ENCODE assay signal across 9 cellular contexts in genomic region chr4:25030283-25031076, GRCh38. TPM values are rescaled to one million over a fixed set of nuclear protein-coding genes. Genes with fewer than 3 reads are reported as not detected.
A peak's percentile ranks its signal among the peaks of the same experiment; 100 is the strongest.
DNase-seq lines count a peak whose midpoint lies in the region; FAIRE-seq and TF ChIP-seq lines count a peak whose summit lies in the region.
"Had no signal": no experiment of that assay in that cellular context is flagged by ENCODE, and none has a peak within 500 bp of the region (broad histone marks: within the 10 kb centered on the region; RNA-seq: fewer than 3 reads in every experiment).

TSS of gene LGI2 (minus strand) at chr4:25030946. CDS start at chr4:25030693, 253 bp downstream.

- H3K27me3 ChIP-seq in esophagus (ENCODE audit: control insufficient read depth in 1 of 2, insufficient read depth in 2 of 2, low read length in 2 of 2): peaks cover 0 to 4% of the 10 kb centered on the region in 2 donors
- peaks cover 13% of the 10 kb centered on the region for H3K27me3 ChIP-seq in muscle layer of duodenum (ENCODE audit: low read depth, low read length)

- H3K9me3 ChIP-seq in esophagus (ENCODE audit: control insufficient read depth in 2 of 2, insufficient read depth in 1 of 2, low read depth in 1 of 2, low read length in 1 of 2) (no peaks in the 10 kb centered on the region), muscle layer of duodenum (ENCODE audit: control insufficient read depth in 1 of 2, low read length in 2 of 2) (no peaks in the 10 kb centered on the region)

- H3K27ac ChIP-seq in esophagus (ENCODE audit: low read depth in 2 of 2, low read length in 1 of 2) (no peak within 1 kb of the TSS), muscle layer of duodenum (ENCODE audit: low read length) (no peak within 1 kb of the TSS)

- FAIRE-seq in GM12892 (lab: Jason Lieb, UNC): no peak

- H3K4me1 ChIP-seq in esophagus (ENCODE audit: control insufficient read depth in 2 of 2, insufficient read depth in 2 of 2, low read length in 1 of 2): peaks cover 0 to 7% of the 10 kb centered on the region in 2 donors
- peaks cover 0 to 15% of the 10 kb centered on the region in 2 donors for H3K4me1 ChIP-seq in muscle layer of duodenum (ENCODE audit: control insufficient read depth in 1 of 2, insufficient read depth in 2 of 2, low read length in 2 of 2)

- H3K4me3 ChIP-seq in esophagus (ENCODE audit: low read depth in 1 of 2, low read length in 2 of 2) (peak within 1 kb of the TSS; percentile 38 to 52), muscle layer of duodenum (ENCODE audit: low read depth in 1 of 2, low read length in 2 of 2) (peak within 1 kb of the TSS; percentile 38 to 68)

- H3K36me3 ChIP-seq in esophagus (ENCODE audit: control insufficient read depth in 2 of 2, insufficient read depth in 2 of 2, low read length in 1 of 2) (no peaks in the 10 kb centered on the region), muscle layer of duodenum (ENCODE audit: control insufficient read depth in 1 of 2, insufficient read depth in 2 of 2, low read length in 2 of 2) (no peaks in the 10 kb centered on the region)

- no peak for TF ChIP-seq POLR2A in GM12892 (IDR thresholded peaks at IDR 0.05; ENCODE audit: low read depth, low read length)

- DNase-seq in Daoy (ENCODE audit: low read depth): peak; percentile 30
- DNase-seq in NCI-H146 treated with DMSO at 0.1 percent for 48 hours (lab: John Stamatoyannopoulos, UW; ENCODE audit: unreplicated experiment): peak; percentile 16
- no peak for DNase-seq in activated CD4-positive, CD25-positive, alpha-beta regulatory T cell treated with anti-CD3 and anti-CD28 coated beads, Interleukin-2, amount 50 U/mL, for 72 hours
- DNase-seq in NOMO-1 treated with DMSO at 0.1 percent for 48 hours (lab: John Stamatoyannopoulos, UW; ENCODE audit: unreplicated experiment): no peak
- DNase-seq in activated gamma-delta T cell (lab: John Stamatoyannopoulos, UW): no peak
- DNase-seq in GM12892 (ENCODE audit: insufficient read length): no peak

- WGBS in esophagus, 2 donors: 2 to 3% methylated on average over 68 to 92 of the region's 92 CpGs

RNA-seq across cellular contexts. Expression of gene LGI2, which starts in this region (rescaled TPM):
- total RNA-seq in Daoy (2014; rRNA removed; shearing (Covaris generic)): 0.03 and 0.06 TPM in 2 replicates
- under 1 TPM; 0.08 to 0.27 TPM for polyA plus RNA-seq in esophagus
- not detected for polyA plus RNA-seq in GM12892 (2012; ENCODE audit: missing spikeins)
- total RNA-seq: glomerular endothelial cell had no signal

Comparison
In these comparisons a context has a peak if more than half of its experiments do, and no peak if none do; other contexts are left out.
1. Peak in DNase-seq in Daoy; RNA of the gene not detected or under 1 TPM.